Comparison of ENCODE assay signal across 17 cellular contexts in genomic region chr7:44654255-44654791, GRCh38. TPM values are rescaled to one million over a fixed set of nuclear protein-coding genes. Genes with fewer than 3 reads are reported as not detected.
DNase-seq lines count a peak whose midpoint lies in the region; ATAC-seq and TF ChIP-seq lines count a peak whose summit lies in the region.
"Had no signal": no experiment of that assay in that cellular context is flagged by ENCODE, and none has a peak within 500 bp of the region (broad histone marks: within the 10 kb centered on the region; RNA-seq: fewer than 3 reads in every experiment).

No MANE protein-coding gene starts in this region.

- H3K27me3 Mint-ChIP-seq in activated CD4-positive, alpha-beta T cell treated with anti-CD3 and anti-CD28 coated beads, Interleukin-2, amount 10 ng/mL, durations not matched to agents 24 days and 14 days, result no peaks in the 10 kb centered on the region
- no peaks in the 10 kb centered on the region for H3K27me3 Mint-ChIP-seq in WTC11 (ENCODE audit: low read depth)

- no peak overlapping the region for H3K4me3 Mint-ChIP-seq in activated CD4-positive, alpha-beta T cell treated with anti-CD3 and anti-CD28 coated beads, Interleukin-2, amount 10 ng/mL, durations not matched to agents 24 days and 14 days
- H3K4me3 Mint-ChIP-seq in WTC11, result no peak overlapping the region
- H3K4me3 Mint-ChIP-seq: GM23338 had no signal

- H3K4me1 Mint-ChIP-seq in activated CD4-positive, alpha-beta T cell treated with anti-CD3 and anti-CD28 coated beads, Interleukin-2, amount 10 ng/mL, durations not matched to agents 24 days and 14 days, result peaks cover 1% of the 10 kb centered on the region
- no peaks in the 10 kb centered on the region for H3K4me1 Mint-ChIP-seq in WTC11
- H3K4me1 Mint-ChIP-seq: GM23338 had no signal

- H3K4me1 ChIP-seq in left ventricle myocardium inferior (peaks cover 40% of the 10 kb centered on the region), skeletal muscle tissue (ENCODE audit: control insufficient read depth in 3 of 3, insufficient read depth in 3 of 3, low read length in 3 of 3) (peaks cover 5 to 20% (median 14%) of the 10 kb centered on the region in 3 donors)

- no peak for DNase-seq in activated CD4-positive, alpha-beta T cell treated with anti-CD3 and anti-CD28 coated beads, Interleukin-2, amount 10 ng/mL, durations not matched to agents 24 days and 14 days
- no peak for DNase-seq in activated CD4-positive, alpha-beta T cell treated with anti-CD3 and anti-CD28 coated beads, Interleukin-2, amount 50 U/mL, for 1 hour
- DNase-seq in WTC11 (ENCODE audit: low spot score), result no peak
- DNase-seq in left ventricle myocardium inferior, result peak; percentile 55
- DNase-seq in NCI-H1694 treated with DMSO at 0.1 percent for 48 hours (lab: John Stamatoyannopoulos, UW), result no peak
- DNase-seq: 8988T, C1 segment of cervical spinal cord, COR-L47, Kasumi-1, NCI-H1436 treated with DMSO at 0.1 percent for 48 hours, NCI-H2081 treated with DMSO at 0.1 percent for 48 hours, NCI-H226, NCI-H526 treated with DMSO at 0.1 percent for 48 hours had no signal

- H3K9me3 Mint-ChIP-seq in activated CD4-positive, alpha-beta T cell treated with anti-CD3 and anti-CD28 coated beads, Interleukin-2, amount 10 ng/mL, durations not matched to agents 24 days and 14 days, result no peaks in the 10 kb centered on the region
- H3K9me3 Mint-ChIP-seq in WTC11, result peaks cover 22% of the 10 kb centered on the region

- POLR2A ChIA-PET in WTC11 (lab: Charles Lee), result no interaction called here

- no peak for ATAC-seq in WTC11
- no peak for ATAC-seq in GM21619 (IDR thresholded peaks at IDR 0.05; ENCODE audit: unreplicated experiment)
- no peak for ATAC-seq in esophagus mucosa
- ATAC-seq: GM23338 had no signal

- TF ChIP-seq CTCF in WTC11 (IDR thresholded peaks at IDR 0.05) (no peak), left ventricle myocardium inferior (IDR thresholded peaks at IDR 0.05; ENCODE audit: borderline replicate concordance) (no peak)

- H3K27me3 ChIP-seq in left ventricle myocardium inferior (ENCODE audit: low read depth) (no peaks in the 10 kb centered on the region), skeletal muscle tissue (ENCODE audit: control insufficient read depth in 3 of 3, insufficient read depth in 3 of 3, low read length in 3 of 3) (no peaks in the 10 kb centered on the region)

- H3K4me3 ChIP-seq in left ventricle myocardium inferior, result no peak overlapping the region
- no peak overlapping the region for H3K4me3 ChIP-seq in skeletal muscle tissue (ENCODE audit: low read length in 3 of 3)
- H3K4me3 ChIP-seq: GM23338 had no signal

- CTCF ChIA-PET in WTC11 (lab: Charles Lee), result no interaction called here

- H3K27ac Mint-ChIP-seq in activated CD4-positive, alpha-beta T cell treated with anti-CD3 and anti-CD28 coated beads, Interleukin-2, amount 10 ng/mL, durations not matched to agents 24 days and 14 days, result peak overlapping the region; percentile 5
- H3K27ac Mint-ChIP-seq in WTC11, result peak overlapping the region; percentile 53; the same call in 1 of the 2 replicates
- H3K27ac Mint-ChIP-seq: GM23338 had no signal

- H3K27ac ChIP-seq in left ventricle myocardium inferior (replicated peaks), result peak overlapping the region; percentile 81
- peak overlapping the region; percentile 43 for H3K27ac ChIP-seq in skeletal muscle tissue (ENCODE audit: low read depth, low read length)

- H3K36me3 Mint-ChIP-seq in activated CD4-positive, alpha-beta T cell treated with anti-CD3 and anti-CD28 coated beads, Interleukin-2, amount 10 ng/mL, durations not matched to agents 24 days and 14 days (ENCODE audit: low read depth), result peaks cover 58% of the 10 kb centered on the region
- peaks cover 43% of the 10 kb centered on the region for H3K36me3 Mint-ChIP-seq in WTC11

- peaks cover 84% of the 10 kb centered on the region for H3K36me3 ChIP-seq in left ventricle myocardium inferior
- H3K36me3 ChIP-seq in skeletal muscle tissue (ENCODE audit: control insufficient read depth in 3 of 3, insufficient read depth in 3 of 3, low read length in 3 of 3), result peaks cover 17 to 53% (median 41%) of the 10 kb centered on the region in 3 donors

- H3K9ac ChIP-seq in skeletal muscle tissue (ENCODE audit: low read depth in 1 of 3, low read length in 3 of 3), result no peak overlapping the region

- intact Hi-C loops in activated CD4-positive, alpha-beta T cell treated with anti-CD3 and anti-CD28 coated beads, Interleukin-2, amount 10 ng/mL, durations not matched to agents 24 days and 14 days (cut with micrococcal nuclease), result no loop called here
- intact Hi-C loops in left ventricle myocardium inferior (cut with micrococcal nuclease), result no loop called here

- H3K9me3 ChIP-seq in left ventricle myocardium inferior (replicated peaks) (peaks cover 7% of the 10 kb centered on the region), skeletal muscle tissue (ENCODE audit: control insufficient read depth in 3 of 3, low read length in 3 of 3) (no peaks in the 10 kb centered on the region)

TF ChIP-seq in WTC11, 78 proteins besides CTCF, POLR2A, EP300 and RAD21:
- TF ChIP-seq JUN (CRISPR knock-in tag; IDR thresholded peaks at IDR 0.05) (no peak), MYBL2 (CRISPR knock-in tag; IDR thresholded peaks at IDR 0.05) (no peak), ATF6 (CRISPR knock-in tag; IDR thresholded peaks at IDR 0.05) (no peak), OVOL2 (CRISPR knock-in tag; IDR thresholded peaks at IDR 0.05; ENCODE audit: borderline replicate concordance) (no peak), AFF4 (CRISPR knock-in tag; IDR thresholded peaks at IDR 0.05; ENCODE audit: borderline replicate concordance) (no peak), ATF1 (CRISPR knock-in tag; IDR thresholded peaks at IDR 0.05) (no peak), CBFB (CRISPR knock-in tag; IDR thresholded peaks at IDR 0.05; ENCODE audit: low read depth) (no peak), ZNF281 (CRISPR knock-in tag; IDR thresholded peaks at IDR 0.05) (no peak)

RNA-seq across cellular contexts. Expression of gene OGDH, which starts 47.9 kb away (rescaled TPM):
- 99.5 and 102 TPM in 2 replicates for total RNA-seq in activated CD4-positive, alpha-beta T cell treated with anti-CD3 and anti-CD28 coated beads, Interleukin-2, amount 10 ng/mL, durations not matched to agents 24 days and 14 days
- total RNA-seq in WTC11 (2021) (79.6 to 90.5 TPM (median 89.7 TPM) in 3 replicates), left ventricle myocardium inferior (677 TPM), skeletal muscle tissue (70.5 TPM), esophagus mucosa (99.2 TPM)
